In genomic region chr10:79348640-79348988, GRCh38 we compare ENCODE assay signal across 8 cellular contexts. TPM values are rescaled to one million over a fixed set of nuclear protein-coding genes. Genes with fewer than 3 reads are reported as not detected.
DNase-seq lines count a peak whose midpoint lies in the region; ATAC-seq and TF ChIP-seq lines count a peak whose summit lies in the region.

No MANE protein-coding gene starts in this region.

- DNase-seq in right atrium auricular region (ENCODE audit: low spot score) (no peak), left ventricle myocardium superior (no peak), MCF 10A (ENCODE audit: unreplicated experiment) (no peak), SHP77 treated with DMSO at 0.1 percent for 48 hours (lab: John Stamatoyannopoulos, UW) (no peak), NCI-H748 treated with DMSO at 0.1 percent for 48 hours (lab: John Stamatoyannopoulos, UW) (no peak)
- no peak for DNase-seq in stimulated activated CD4-positive, alpha-beta T cell treated with anti-CD3 and anti-CD28 coated beads, Interleukin-1b, Interleukin-23, amount 100 ng/mL, for 48 hours

- peaks cover 5% of the 10 kb centered on the region for H3K4me1 Mint-ChIP-seq in MCF 10A (ENCODE audit: insufficient read depth, unreplicated experiment)

- peaks cover 46% of the 10 kb centered on the region for H3K36me3 ChIP-seq in right atrium auricular region
- H3K36me3 ChIP-seq in mesodermal cell (ENCODE audit: control insufficient read depth, insufficient read depth, low read length), result peaks cover 51% of the 10 kb centered on the region

- WGBS in mesodermal cell (ENCODE audit: insufficient coverage in 2 of 2), 2 experiments, result 100% methylated on average over 1 of the region's 3 CpGs; no CpG with 5 or more reads in 1 of the 2 experiments

- TF ChIP-seq CTCF in right atrium auricular region (IDR thresholded peaks at IDR 0.05) (no peak), MCF 10A (IDR thresholded peaks at IDR 0.05; ENCODE audit: unreplicated experiment) (no peak)

- no peaks in the 10 kb centered on the region for H3K9me3 Mint-ChIP-seq in MCF 10A (ENCODE audit: unreplicated experiment)

- POLR2A ChIA-PET in MCF 10A (lab: Yijun Ruan, JAX), result interaction anchor here (0.6 to 2.1 kb wide), 7 partner anchors 10 to 1302 kb away, joined by 3 to 20 read pairs (median 4); no protein-coding TSS in a partner anchor

- H3K27me3 Mint-ChIP-seq in MCF 10A (ENCODE audit: insufficient read depth, unreplicated experiment), result no peaks in the 10 kb centered on the region

- no peak for ATAC-seq in left ventricle myocardium superior
- no peak for ATAC-seq in HG03097 (IDR thresholded peaks at IDR 0.05; ENCODE audit: low FRiP score, unreplicated experiment)

- H3K4me3 ChIP-seq in right atrium auricular region (peak overlapping the region; percentile 58 to 87), mesodermal cell (ENCODE audit: extremely low read depth, insufficient read depth, low read length, poor library complexity, severe bottlenecking) (peak overlapping the region; percentile 82)

- intact Hi-C loops in left ventricle myocardium superior (cut with micrococcal nuclease) (no loop called here), MCF 10A (cut with micrococcal nuclease) (loop anchor here (2.0 kb wide), 1 partner anchor 50 kb away; no protein-coding TSS in a partner anchor)

- H3K9me3 ChIP-seq in right atrium auricular region, result no peaks in the 10 kb centered on the region
- no peaks in the 10 kb centered on the region for H3K9me3 ChIP-seq in mesodermal cell (ENCODE audit: control insufficient read depth, low read length)

- H3K27ac ChIP-seq in right atrium auricular region (peak overlapping the region; percentile 89 to 94), mesodermal cell (ENCODE audit: low read depth, low read length, severe bottlenecking) (no peak overlapping the region)

- H3K27me3 ChIP-seq in right atrium auricular region, result no peaks in the 10 kb centered on the region

- peak overlapping the region; percentile 95 for H3K27ac Mint-ChIP-seq in MCF 10A (ENCODE audit: low read depth, unreplicated experiment)

- H3K4me1 ChIP-seq in right atrium auricular region, result peaks cover 0 to 34% of the 10 kb centered on the region in 2 donors
- H3K4me1 ChIP-seq in mesodermal cell (ENCODE audit: control insufficient read depth, insufficient read depth, low read length, poor library complexity, severe bottlenecking), result peaks cover 7% of the 10 kb centered on the region

- no TSS peak for BruUV-seq in MCF 10A (replicated peaks; lab: Mats Ljungman, UMichigan)

- peaks cover 47% of the 10 kb centered on the region for H3K36me3 Mint-ChIP-seq in MCF 10A (ENCODE audit: insufficient read depth, unreplicated experiment)

- CTCF ChIA-PET in MCF 10A (lab: Yijun Ruan, JAX), result interaction anchor here (0.7 to 1.9 kb wide), 5 partner anchors 10 to 140 kb away, joined by 3 to 9 read pairs (median 5); no protein-coding TSS in a partner anchor

- peak overlapping the region; percentile 81 for H3K4me3 Mint-ChIP-seq in MCF 10A (ENCODE audit: unreplicated experiment)

RNA-seq across cellular contexts. Expression of gene PPIF, which starts 1.3 kb away (rescaled TPM):
- total RNA-seq in right atrium auricular region (10 to 100 TPM; 63.0 to 87.6 TPM), left ventricle myocardium superior (139 TPM), MCF 10A (2022) (76.5 and 76.9 TPM in 2 replicates)
- 47.9 TPM for polyA plus RNA-seq in mesodermal cell (2013, experiment 1 of 2)
- polyA plus RNA-seq in mesodermal cell (2013, experiment 2 of 2), result 38.5 TPM
